Comparison of ENCODE assay signal across 31 cellular contexts in the genomic region with DNA sequence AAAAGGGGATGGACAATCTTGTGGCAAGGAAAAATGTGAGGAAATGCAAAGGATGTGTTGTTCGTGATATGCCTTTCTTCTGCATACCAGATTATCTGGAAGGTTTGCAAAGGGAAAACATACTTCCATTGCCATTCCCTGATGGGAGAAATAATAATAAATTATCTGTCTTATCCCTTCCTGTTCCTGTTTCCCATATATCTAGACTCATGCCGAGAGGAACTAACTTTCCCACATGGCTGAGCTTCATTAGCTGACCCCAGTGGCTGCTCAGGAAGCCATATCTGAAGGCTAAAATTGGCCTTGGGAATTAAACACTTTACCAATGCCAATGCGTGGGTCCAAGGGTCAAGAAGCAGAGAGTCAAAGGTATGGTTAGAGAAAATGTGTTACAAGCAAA.
"Had no signal": no experiment of that assay in that cellular context is flagged by ENCODE, and none has a peak within 500 bp of the region (broad histone marks: within the 10 kb centered on the region; RNA-seq: fewer than 3 reads in every experiment).

No MANE protein-coding gene starts in this region.

- ATAC-seq: activated CD4-positive, alpha-beta T cell treated with anti-CD3 and anti-CD28 coated beads for 36 hours; activated CD8-positive, alpha-beta memory T cell treated with anti-CD3 and anti-CD28 coated beads, Interleukin-2, amount 10 ng/mL, durations not matched to agents 7 days and 5 days; activated CD8-positive, alpha-beta T cell treated with anti-CD3 and anti-CD28 coated beads, Interleukin-2, amount 10 ng/mL, durations not matched to agents 7 days and 5 days; activated naive CD8-positive, alpha-beta T cell treated with anti-CD3 and anti-CD28 coated beads, Interleukin-2, amount 50 U/mL, for 24 hours; body of pancreas; foreskin keratinocyte; gastrocnemius medialis; heart left ventricle had no signal

- H3K4me3 ChIP-seq: adrenal gland, body of pancreas, esophagus muscularis mucosa, gastrocnemius medialis, heart left ventricle had no signal

- H3K4me1 ChIP-seq: adrenal gland, body of pancreas, esophagus muscularis mucosa, foreskin keratinocyte, gastrocnemius medialis, heart left ventricle had no signal

- H3K9me3 ChIP-seq: adrenal gland, body of pancreas, esophagus muscularis mucosa, gastrocnemius medialis, heart left ventricle had no signal

- H3K27ac ChIP-seq: adrenal gland, body of pancreas, esophagus muscularis mucosa, foreskin keratinocyte, gastrocnemius medialis, heart left ventricle had no signal

- H3K27me3 ChIP-seq: adrenal gland, body of pancreas, esophagus muscularis mucosa, foreskin keratinocyte, gastrocnemius medialis, heart left ventricle had no signal

- DNase-seq: activated CD4-positive, alpha-beta memory T cell treated with anti-CD3 and anti-CD28 coated beads for 36 hours; activated CD4-positive, alpha-beta T cell treated with anti-CD3 and anti-CD28 coated beads for 36 hours; activated CD4-positive, alpha-beta T cell treated with anti-CD3 and anti-CD28 coated beads, Interleukin-2, amount 10 ng/mL, durations not matched to agents 24 days and 14 days; activated CD4-positive, CD25-positive, alpha-beta regulatory T cell; activated CD4-positive, CD25-positive, alpha-beta regulatory T cell treated with anti-CD3 and anti-CD28 coated beads, Interleukin-2, amount 50 U/mL, for 72 hours; activated CD8-positive, alpha-beta memory T cell treated with anti-CD3 and anti-CD28 coated beads, Interleukin-2, amount 10 ng/mL, durations not matched to agents 7 days and 5 days; activated CD8-positive, alpha-beta memory T cell treated with anti-CD3 and anti-CD28 coated beads, Interleukin-2, amount 50 U/mL, for 4 hours; activated CD8-positive, alpha-beta T cell treated with anti-CD3 and anti-CD28 coated beads, Interleukin-2, amount 10 ng/mL, durations not matched to agents 7 days and 5 days; activated effector memory CD4-positive, alpha-beta T cell treated with anti-CD3 and anti-CD28 coated beads, Interleukin-2, amount 50 U/mL, for 16 hours; activated naive CD4-positive, alpha-beta T cell treated with anti-CD3 and anti-CD28 coated beads for 36 hours; activated naive CD8-positive, alpha-beta T cell treated with anti-CD3 and anti-CD28 coated beads for 36 hours; activated naive CD8-positive, alpha-beta T cell treated with anti-CD3 and anti-CD28 coated beads, Interleukin-2, amount 50 U/mL, for 24 hours; activated T-cell treated with anti-CD3 and anti-CD28 coated beads, Interleukin-2, amount 50 U/mL, for 1 hour; activated T-cell treated with anti-CD3 and anti-CD28 coated beads, Interleukin-2, amount 50 U/mL, for 48 hours; adrenal gland; amygdala; aorta; body of pancreas; caudate nucleus; cortex of kidney; dermis blood vessel endothelial cell; effector CD4-positive, alpha-beta T cell; erythroblast; foreskin keratinocyte; gastrocnemius medialis; glutamatergic neuron; heart left ventricle; T-helper 2 cell had no signal

- FAIRE-seq: colon, endometrium had no signal

- H3K36me3 ChIP-seq: adrenal gland, esophagus muscularis mucosa, gastrocnemius medialis, heart left ventricle had no signal
